ENCODE assay signal across 1 cellular context in genomic region chr20:62121776-62122658, GRCh38.
TF ChIP-seq lines count a peak whose summit lies in the region.

Gene LSM14B (plus strand): TSS chr20:62122475. CDS start chr20:62122667, 192 bp downstream.

TF ChIP-seq in HepG2, 621 proteins besides CTCF, POLR2A, EP300 and RAD21 (continued from another document and continues in another):
- TF ChIP-seq THRA (CRISPR knock-in tag; IDR thresholded peaks at IDR 0.05; ENCODE audit: borderline replicate concordance) (peak; percentile 63; the same call in 1 of the 2 replicates), MTF1 (CRISPR knock-in tag; IDR thresholded peaks at IDR 0.05) (0 out of 2 replicates have a peak, but pooled peaks have one; percentile 49), ZBTB43 (CRISPR knock-in tag; conservative IDR thresholded peaks at IDR 0.05) (peak; percentile 97), CREB3 (CRISPR knock-in tag; IDR thresholded peaks at IDR 0.05) (0 out of 2 replicates have a peak, but pooled peaks have one; percentile 24), NPAS2 (CRISPR knock-in tag; IDR thresholded peaks at IDR 0.05; ENCODE audit: borderline replicate concordance) (no peak), MTA1 (CRISPR knock-in tag; IDR thresholded peaks at IDR 0.05; ENCODE audit: borderline replicate concordance) (peak; percentile 84; the same call in 1 of the 2 replicates), ZBTB14 (CRISPR knock-in tag; IDR thresholded peaks at IDR 0.05) (peak; percentile 38; the same call in 1 of the 2 replicates), ZFY (CRISPR knock-in tag; IDR thresholded peaks at IDR 0.05) (peak; percentile 67), REXO4 (CRISPR knock-in tag; IDR thresholded peaks at IDR 0.05; ENCODE audit: borderline replicate concordance) (no peak), ZNF484 (CRISPR knock-in tag; IDR thresholded peaks at IDR 0.05; ENCODE audit: borderline replicate concordance, low read depth) (no peak), KAT2B (IDR thresholded peaks at IDR 0.05; ENCODE audit: borderline replicate concordance, low read depth, low read length) (no peak), PTBP1 (IDR thresholded peaks at IDR 0.05; ENCODE audit: low read depth, low read length, poor library complexity, severe bottlenecking) (peak; percentile 21), KMT2A (CRISPR knock-in tag; IDR thresholded peaks at IDR 0.05) (0 out of 2 replicates have a peak, but pooled peaks have one; percentile 18), ZNF17 (CRISPR knock-in tag; IDR thresholded peaks at IDR 0.05) (no peak), AHR (CRISPR knock-in tag; IDR thresholded peaks at IDR 0.05) (0 out of 2 replicates have a peak, but pooled peaks have one; percentile 22), NFYB (CRISPR knock-in tag; IDR thresholded peaks at IDR 0.05) (peak; percentile 81), ZNF501 (CRISPR knock-in tag; IDR thresholded peaks at IDR 0.05) (no peak), KDM6A (CRISPR knock-in tag; IDR thresholded peaks at IDR 0.05; ENCODE audit: low read depth) (0 out of 2 replicates have a peak, but pooled peaks have one; percentile 47), ZHX2 (IDR thresholded peaks at IDR 0.05; ENCODE audit: low read depth) (no peak; the same call in 1 of the 2 replicates), ZHX2 (CRISPR knock-in tag; IDR thresholded peaks at IDR 0.05; ENCODE audit: borderline replicate concordance) (peak; percentile 60; the same call in 1 of the 2 replicates), MYNN (CRISPR knock-in tag; IDR thresholded peaks at IDR 0.05; ENCODE audit: low read depth) (peak; percentile 16; the same call in 1 of the 2 replicates), ZBTB3 (CRISPR knock-in tag; IDR thresholded peaks at IDR 0.05; ENCODE audit: borderline replicate concordance, low read depth) (peak; percentile 48; the same call in 1 of the 2 replicates), NFIC (IDR thresholded peaks at IDR 0.05; ENCODE audit: low read length) (peak; percentile 40; the same call in 1 of the 2 replicates), MYPOP (CRISPR knock-in tag; IDR thresholded peaks at IDR 0.05) (peak; percentile 8; the same call in 1 of the 2 replicates), HBP1 (CRISPR knock-in tag; IDR thresholded peaks at IDR 0.05; ENCODE audit: low read depth) (peak; percentile 30; the same call in 1 of the 2 replicates), ZSCAN9 (CRISPR knock-in tag; IDR thresholded peaks at IDR 0.05; ENCODE audit: borderline replicate concordance) (peak; percentile 67; the same call in 1 of the 2 replicates), GABPA (IDR thresholded peaks at IDR 0.05; ENCODE audit: low read depth, low read length) (peak; percentile 47), GABPA (CRISPR knock-in tag; IDR thresholded peaks at IDR 0.05; ENCODE audit: low read depth) (no peak), ZNF552 (CRISPR knock-in tag; IDR thresholded peaks at IDR 0.05; ENCODE audit: borderline replicate concordance) (0 out of 2 replicates have a peak, but pooled peaks have one; percentile 36), ZNF784 (CRISPR knock-in tag; IDR thresholded peaks at IDR 0.05; ENCODE audit: borderline replicate concordance) (peak; percentile 8; the same call in 1 of the 2 replicates), MED1 (CRISPR knock-in tag; IDR thresholded peaks at IDR 0.05) (peak; percentile 69), ZBTB25 (CRISPR knock-in tag; IDR thresholded peaks at IDR 0.05) (peak; percentile 13; the same call in 1 of the 2 replicates), ZNF34 (CRISPR knock-in tag; IDR thresholded peaks at IDR 0.05; ENCODE audit: borderline replicate concordance) (0 out of 2 replicates have a peak, but pooled peaks have one; percentile 49), ZBTB20 (CRISPR knock-in tag; IDR thresholded peaks at IDR 0.05; ENCODE audit: borderline replicate concordance, low read depth) (peak; percentile 46; the same call in 1 of the 2 replicates), ZNF567 (CRISPR knock-in tag; IDR thresholded peaks at IDR 0.05; ENCODE audit: borderline replicate concordance) (0 out of 2 replicates have a peak, but pooled peaks have one; percentile 81), TFE3 (CRISPR knock-in tag; IDR thresholded peaks at IDR 0.05) (peak; percentile 87), ZNF207 (IDR thresholded peaks at IDR 0.05; ENCODE audit: borderline replicate concordance) (no peak), TMF1 (CRISPR knock-in tag; IDR thresholded peaks at IDR 0.05; ENCODE audit: low read depth) (peak; percentile 74; the same call in 1 of the 2 replicates), ZNF343 (CRISPR knock-in tag; IDR thresholded peaks at IDR 0.05) (no peak), ZC3H13 (CRISPR knock-in tag; IDR thresholded peaks at IDR 0.05) (peak; percentile 46; the same call in 1 of the 2 replicates), SALL1 (CRISPR knock-in tag; IDR thresholded peaks at IDR 0.05) (peak; percentile 10), ZNF441 (CRISPR knock-in tag; IDR thresholded peaks at IDR 0.05; ENCODE audit: borderline replicate concordance) (peak; percentile 7; the same call in 1 of the 2 replicates), MLLT10 (CRISPR knock-in tag; IDR thresholded peaks at IDR 0.05) (no peak), CBFB (CRISPR knock-in tag; IDR thresholded peaks at IDR 0.05) (peak; percentile 96), ZIK1 (CRISPR knock-in tag; IDR thresholded peaks at IDR 0.05; ENCODE audit: borderline replicate concordance, low read depth) (no peak), TBX3 (IDR thresholded peaks at IDR 0.05; ENCODE audit: borderline replicate concordance) (no peak), DR1 (CRISPR knock-in tag; IDR thresholded peaks at IDR 0.05) (peak; percentile 77; the same call in 1 of the 2 replicates)
